ENCODE assay signal across 8 cellular contexts in genomic region chrX:101051153-101051548, GRCh38. TPM values are rescaled to one million over a fixed set of nuclear protein-coding genes. Genes with fewer than 3 reads are reported as not detected.
DNase-seq lines count a peak whose midpoint lies in the region; ATAC-seq and TF ChIP-seq lines count a peak whose summit lies in the region.

No MANE protein-coding gene starts in this region.

- H3K9me3 ChIP-seq in iPS-15b (ENCODE audit: control insufficient read depth, insufficient read depth, low read length) = no peaks in the 10 kb centered on the region

- H3K4me3 ChIP-seq in WI38 (ENCODE audit: low read depth, low read length) (peak overlapping the region; percentile 55), iPS-15b (ENCODE audit: low read depth, low read length) (peak overlapping the region; percentile 71)

- DNase-seq in CD14-positive monocyte (ENCODE audit: low spot score) (no peak), substantia nigra (lab: John Stamatoyannopoulos, UW) (peak in 6 of 49 donors; percentile 3 to 33 (median 14)), NCI-H1048 (lab: John Stamatoyannopoulos, UW) (no peak), mucosa of gallbladder (ENCODE audit: low spot score) (no peak)

- no peaks in the 10 kb centered on the region for H3K27me3 ChIP-seq in iPS-15b (ENCODE audit: control insufficient read depth, insufficient read depth, low read length)

- H3K4me1 ChIP-seq in iPS-15b (ENCODE audit: control insufficient read depth, insufficient read depth, low read length) = no peaks in the 10 kb centered on the region

- peaks cover 2 to 5% of the 10 kb centered on the region in 2 donors for H3K36me3 Mint-ChIP-seq in CD14-positive monocyte

- H3K4me3 Mint-ChIP-seq in CD14-positive monocyte = peak overlapping the region; percentile 88 to 93

- no peaks in the 10 kb centered on the region for H3K36me3 ChIP-seq in iPS-15b (ENCODE audit: control insufficient read depth, insufficient read depth, low read length)

- peak overlapping the region; percentile 92 to 98 (median 95) for H3K27ac Mint-ChIP-seq in CD14-positive monocyte

- H3K27me3 Mint-ChIP-seq in CD14-positive monocyte (ENCODE audit: low read depth in 3 of 3) = no peaks in the 10 kb centered on the region

- H3K9me3 Mint-ChIP-seq in CD14-positive monocyte = no peaks in the 10 kb centered on the region

- peak overlapping the region; percentile 38 for H3K9ac ChIP-seq in iPS-15b (ENCODE audit: low read depth, low read length)

- ATAC-seq in GM21825 (IDR thresholded peaks at IDR 0.05; ENCODE audit: unreplicated experiment) (peak; percentile 6), HG03108 (IDR thresholded peaks at IDR 0.05; ENCODE audit: unreplicated experiment) (no peak)

- H3K27ac ChIP-seq in substantia nigra (ENCODE audit: low read depth, low read length, poor library complexity, severe bottlenecking) = peak overlapping the region; percentile 27

- intact Hi-C loops in CD14-positive monocyte (cut with micrococcal nuclease) = loop anchor here in 1 of 2 donors (10.0 kb wide), 1 partner anchor 54 kb away; no protein-coding TSS in a partner anchor

- H3K4me1 Mint-ChIP-seq in CD14-positive monocyte = peaks cover 12% of the 10 kb centered on the region

- TF ChIP-seq CTCF in CD14-positive monocyte (IDR thresholded peaks at IDR 0.05) (no peak), WI38 (IDR thresholded peaks at IDR 0.05; ENCODE audit: low read depth, low read length) (no peak)

RNA-seq across cellular contexts. Expression of gene TRMT2B, which starts 0.8 kb away (rescaled TPM):
- 10 to 100 TPM; 10.5 to 13.0 TPM for polyA plus RNA-seq in CD14-positive monocyte
- 26.8 TPM for total RNA-seq in mucosa of gallbladder

RNA-seq across cellular contexts. Expression of gene TMEM35A, which starts 27.5 kb away (rescaled TPM):
- not detected for polyA plus RNA-seq in CD14-positive monocyte
- 4.0 TPM for total RNA-seq in mucosa of gallbladder

RNA-seq across cellular contexts. Expression of gene CENPI, which starts 46.9 kb away (rescaled TPM):
- polyA plus RNA-seq in CD14-positive monocyte = under 1 TPM in 1 of 2 donors, not detected in 1; 0.07 TPM
- total RNA-seq in mucosa of gallbladder = 1.3 TPM
